38 cellular contexts compared by ENCODE assay signal in the genomic region with DNA sequence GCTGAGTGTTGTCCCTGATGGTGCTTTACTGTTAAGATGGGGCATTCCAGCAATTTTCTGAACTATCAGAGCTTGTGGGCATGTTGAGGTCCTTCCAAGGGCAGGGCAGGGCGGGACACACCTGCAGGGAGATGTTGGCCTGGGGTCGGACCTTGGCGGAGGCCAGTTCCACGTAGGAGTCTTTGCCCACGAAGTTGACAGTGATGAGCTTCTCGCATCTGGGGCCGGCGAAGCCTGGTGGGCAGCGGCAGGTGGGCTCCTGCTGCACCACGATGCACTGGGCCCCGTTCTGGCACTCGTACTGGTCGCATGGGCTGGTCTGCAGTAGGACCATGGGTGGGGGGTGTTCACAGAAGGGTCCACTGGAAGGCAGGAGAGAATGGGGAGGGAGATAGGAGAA.
"Had no signal": no experiment of that assay in that cellular context is flagged by ENCODE, and none has a peak within 500 bp of the region (broad histone marks: within the 10 kb centered on the region; RNA-seq: fewer than 3 reads in every experiment).

No MANE protein-coding gene starts in this region.

- H3K27ac Mint-ChIP-seq: activated naive CD4-positive, alpha-beta T cell treated with anti-CD3 and anti-CD28 coated beads for 36 hours; activated naive CD4-positive, alpha-beta T cell treated with anti-CD3 and anti-CD28 coated beads, Interleukin-2, amount 10 ng/mL, durations not matched to agents 7 days and 5 days; activated naive CD4-positive, alpha-beta T cell treated with anti-CD3 and anti-CD28 coated beads, Interleukin-2, amount 50 U/mL, for 24 hours; activated naive CD4-positive, alpha-beta T cell treated with anti-CD3 and anti-CD28 coated beads, Interleukin-2, amount 50 U/mL, for 72 hours; activated naive CD8-positive, alpha-beta T cell; activated naive CD8-positive, alpha-beta T cell treated with anti-CD3 and anti-CD28 coated beads for 36 hours; activated naive CD8-positive, alpha-beta T cell treated with anti-CD3 and anti-CD28 coated beads, Interleukin-2, amount 10 ng/mL, durations not matched to agents 7 days and 5 days; activated naive CD8-positive, alpha-beta T cell treated with anti-CD3 and anti-CD28 coated beads, Interleukin-2, amount 50 U/mL, for 24 hours; activated T-cell treated with anti-CD3 and anti-CD28 coated beads, Interleukin-2, amount 50 U/mL, for 24 hours; activated T-cell treated with anti-CD3 and anti-CD28 coated beads, Interleukin-2, amount 50 U/mL, for 72 hours; activated T-helper 17 cell treated with anti-CD3 and anti-CD28 coated beads, Interleukin-2, amount 50 U/mL, for 72 hours; activated T-helper 2 cell treated with anti-CD3 and anti-CD28 coated beads, Interferon-gamma antibody, Interleukin-2, Interleukin-4, amounts not matched to agents 10 μg/mL and 5 μg/mL and 100 μg/mL, durations not matched to agents 14 hours and 24 hours and 36 hours; brain had no signal

- H3K36me3 Mint-ChIP-seq: activated naive CD4-positive, alpha-beta T cell treated with anti-CD3 and anti-CD28 coated beads, Interleukin-2, amount 10 ng/mL, durations not matched to agents 7 days and 5 days; activated naive CD4-positive, alpha-beta T cell treated with anti-CD3 and anti-CD28 coated beads, Interleukin-2, amount 50 U/mL, for 24 hours; activated naive CD4-positive, alpha-beta T cell treated with anti-CD3 and anti-CD28 coated beads, Interleukin-2, amount 50 U/mL, for 72 hours; activated naive CD8-positive, alpha-beta T cell; activated naive CD8-positive, alpha-beta T cell treated with anti-CD3 and anti-CD28 coated beads for 36 hours; activated naive CD8-positive, alpha-beta T cell treated with anti-CD3 and anti-CD28 coated beads, Interleukin-2, amount 10 ng/mL, durations not matched to agents 7 days and 5 days; brain had no signal

- H3K9me3 Mint-ChIP-seq: activated naive CD4-positive, alpha-beta T cell treated with anti-CD3 and anti-CD28 coated beads, Interleukin-2, amount 10 ng/mL, durations not matched to agents 7 days and 5 days; activated naive CD4-positive, alpha-beta T cell treated with anti-CD3 and anti-CD28 coated beads, Interleukin-2, amount 50 U/mL, for 24 hours; activated naive CD4-positive, alpha-beta T cell treated with anti-CD3 and anti-CD28 coated beads, Interleukin-2, amount 50 U/mL, for 72 hours; activated naive CD8-positive, alpha-beta T cell treated with anti-CD3 and anti-CD28 coated beads for 36 hours; activated naive CD8-positive, alpha-beta T cell treated with anti-CD3 and anti-CD28 coated beads, Interleukin-2, amount 50 U/mL, for 24 hours; activated T-cell treated with anti-CD3 and anti-CD28 coated beads, Interleukin-2, amount 50 U/mL, for 24 hours; activated T-cell treated with anti-CD3 and anti-CD28 coated beads, Interleukin-2, amount 50 U/mL, for 4 hours; activated T-cell treated with anti-CD3 and anti-CD28 coated beads, Interleukin-2, amount 50 U/mL, for 72 hours; activated T-helper 17 cell treated with anti-CD3 and anti-CD28 coated beads, Interleukin-2, amount 50 U/mL, for 72 hours; activated T-helper 2 cell treated with anti-CD3 and anti-CD28 coated beads, Interferon-gamma antibody, Interleukin-2, Interleukin-4, amounts not matched to agents 10 μg/mL and 5 μg/mL and 100 μg/mL, durations not matched to agents 14 hours and 24 hours and 36 hours; brain; central memory CD8-positive, alpha-beta T cell had no signal

- H3K4me1 ChIP-seq: ascending aorta, body of pancreas, breast epithelium had no signal

- H3K36me3 ChIP-seq: adrenal gland, brain microvascular endothelial cell, breast epithelium, cardiac muscle cell had no signal

- H3K4me3 ChIP-seq: adrenal gland, ascending aorta, body of pancreas, breast epithelium, cardiac muscle cell had no signal

- H3K9me3 ChIP-seq: adrenal gland, ascending aorta, body of pancreas, breast epithelium had no signal

- H3K27me3 Mint-ChIP-seq: activated naive CD4-positive, alpha-beta T cell treated with anti-CD3 and anti-CD28 coated beads, Interleukin-2, amount 10 ng/mL, durations not matched to agents 7 days and 5 days; activated naive CD4-positive, alpha-beta T cell treated with anti-CD3 and anti-CD28 coated beads, Interleukin-2, amount 50 U/mL, for 24 hours; activated naive CD8-positive, alpha-beta T cell; activated naive CD8-positive, alpha-beta T cell treated with anti-CD3 and anti-CD28 coated beads for 36 hours; activated naive CD8-positive, alpha-beta T cell treated with anti-CD3 and anti-CD28 coated beads, Interleukin-2, amount 50 U/mL, for 24 hours; activated T-cell treated with anti-CD3 and anti-CD28 coated beads, Interleukin-2, amount 50 U/mL, for 24 hours; activated T-helper 17 cell treated with anti-CD3 and anti-CD28 coated beads, Interleukin-2, amount 50 U/mL, for 72 hours had no signal

- DNase-seq: activated effector memory CD4-positive, alpha-beta T cell treated with anti-CD3 and anti-CD28 coated beads, Interleukin-2, amount 50 U/mL, for 16 hours; activated effector memory CD4-positive, alpha-beta T cell treated with Interleukin-2 at 50 U/mL for 16 hours; activated gamma-delta T cell; activated gamma-delta T cell treated with Interleukin-2 at 50 U/mL for 16 hours; activated naive CD4-positive, alpha-beta T cell; activated naive CD4-positive, alpha-beta T cell treated with anti-CD3 and anti-CD28 coated beads for 36 hours; activated naive CD4-positive, alpha-beta T cell treated with anti-CD3 and anti-CD28 coated beads, Interleukin-2, amount 10 ng/mL, durations not matched to agents 7 days and 5 days; activated naive CD4-positive, alpha-beta T cell treated with anti-CD3 and anti-CD28 coated beads, Interleukin-2, amount 50 U/mL, for 16 hours; activated naive CD4-positive, alpha-beta T cell treated with Interleukin-2 at 50 U/mL for 16 hours; activated naive CD8-positive, alpha-beta T cell treated with anti-CD3 and anti-CD28 coated beads for 36 hours; activated naive CD8-positive, alpha-beta T cell treated with anti-CD3 and anti-CD28 coated beads, Interleukin-2, amount 10 ng/mL, durations not matched to agents 7 days and 5 days; activated naive CD8-positive, alpha-beta T cell treated with anti-CD3 and anti-CD28 coated beads, Interleukin-2, amount 50 U/mL, for 24 hours; activated T-cell treated with anti-CD3 and anti-CD28 coated beads for 4 hours; activated T-cell treated with anti-CD3 and anti-CD28 coated beads, Interleukin-2, amount 50 U/mL, for 1 hour; activated T-cell treated with anti-CD3 and anti-CD28 coated beads, Interleukin-2, amount 50 U/mL, for 24 hours; activated T-cell treated with anti-CD3 and anti-CD28 coated beads, Interleukin-2, amount 50 U/mL, for 4 hours; activated T-cell treated with anti-CD3 and anti-CD28 coated beads, Interleukin-2, amount 50 U/mL, for 48 hours; activated T-cell treated with anti-CD3 and anti-CD28 coated beads, Interleukin-2, amount 50 U/mL, for 72 hours; adrenal gland; amniotic stem cell; amygdala; anterior cingulate cortex; aorta; body of pancreas; brain microvascular endothelial cell; caudate nucleus; central memory CD4-positive, alpha-beta T cell; cerebellar nuclear complex had no signal

- H3K27me3 ChIP-seq: adrenal gland, ascending aorta, body of pancreas, brain microvascular endothelial cell, breast epithelium, cardiac muscle cell had no signal

- H3K4me3 Mint-ChIP-seq: activated naive CD4-positive, alpha-beta T cell treated with anti-CD3 and anti-CD28 coated beads for 36 hours; activated naive CD4-positive, alpha-beta T cell treated with anti-CD3 and anti-CD28 coated beads, Interleukin-2, amount 10 ng/mL, durations not matched to agents 7 days and 5 days; activated naive CD4-positive, alpha-beta T cell treated with anti-CD3 and anti-CD28 coated beads, Interleukin-2, amount 50 U/mL, for 24 hours; activated naive CD8-positive, alpha-beta T cell; activated naive CD8-positive, alpha-beta T cell treated with anti-CD3 and anti-CD28 coated beads for 36 hours; activated naive CD8-positive, alpha-beta T cell treated with anti-CD3 and anti-CD28 coated beads, Interleukin-2, amount 10 ng/mL, durations not matched to agents 7 days and 5 days; activated naive CD8-positive, alpha-beta T cell treated with anti-CD3 and anti-CD28 coated beads, Interleukin-2, amount 50 U/mL, for 24 hours; activated T-cell treated with anti-CD3 and anti-CD28 coated beads, Interleukin-2, amount 50 U/mL, for 24 hours; activated T-cell treated with anti-CD3 and anti-CD28 coated beads, Interleukin-2, amount 50 U/mL, for 4 hours; activated T-cell treated with anti-CD3 and anti-CD28 coated beads, Interleukin-2, amount 50 U/mL, for 72 hours; activated T-helper 17 cell treated with anti-CD3 and anti-CD28 coated beads, Interleukin-2, amount 50 U/mL, for 72 hours; brain; central memory CD8-positive, alpha-beta T cell had no signal

- H3K4me1 Mint-ChIP-seq: brain; central memory CD8-positive, alpha-beta T cell had no signal

- ATAC-seq: activated naive CD4-positive, alpha-beta T cell treated with anti-CD3 and anti-CD28 coated beads, Interleukin-2, amount 50 U/mL, for 72 hours; activated naive CD8-positive, alpha-beta T cell treated with anti-CD3 and anti-CD28 coated beads, Interleukin-2, amount 50 U/mL, for 24 hours; activated T-cell treated with anti-CD3 and anti-CD28 coated beads, Interleukin-2, amount 50 U/mL, for 4 hours; activated T-cell treated with anti-CD3 and anti-CD28 coated beads, Interleukin-2, amount 50 U/mL, for 72 hours; activated T-helper 17 cell treated with anti-CD3 and anti-CD28 coated beads, Interleukin-2, amount 50 U/mL, for 72 hours; body of pancreas had no signal

- H3K27ac ChIP-seq: adrenal gland, ascending aorta, body of pancreas, brain microvascular endothelial cell, breast epithelium, cardiac muscle cell had no signal
